Comparison of ENCODE assay signal across 15 cellular contexts in the genomic region with DNA sequence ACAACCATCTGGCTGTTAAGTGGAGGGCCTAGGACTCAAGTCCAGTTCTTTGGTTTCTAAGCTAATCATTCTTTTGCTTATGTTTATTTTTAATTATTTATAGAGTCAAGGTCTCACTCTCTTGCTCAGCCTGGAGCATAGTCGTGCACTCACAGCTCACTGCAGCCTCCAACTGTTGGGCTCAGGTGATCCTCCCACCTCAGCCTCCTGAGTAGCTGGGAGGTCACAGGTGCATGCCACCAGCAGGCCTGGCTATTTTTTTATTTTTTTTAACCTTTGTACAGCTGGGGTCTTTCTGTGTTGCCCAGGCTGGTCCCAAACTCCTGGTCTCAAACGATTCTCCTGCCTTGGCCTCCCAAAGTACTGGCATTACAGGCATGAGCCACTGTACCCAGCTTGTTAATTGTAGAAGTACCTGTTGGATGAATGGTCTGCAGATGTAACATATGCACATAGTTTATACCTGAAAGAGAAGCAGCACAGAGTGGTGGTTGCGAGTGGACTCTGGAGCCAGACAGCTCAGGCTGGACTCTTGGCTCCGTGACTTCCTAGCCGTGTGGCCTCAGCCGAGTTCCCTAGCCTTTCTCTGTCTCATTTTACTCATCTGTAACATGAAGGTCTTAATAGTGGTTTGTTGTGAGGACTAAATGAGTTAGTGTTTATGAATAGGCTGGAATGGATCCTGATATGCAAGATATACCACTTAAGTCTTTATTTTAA.
A peak's percentile ranks its signal among the peaks of the same experiment; 100 is the strongest.
DNase-seq lines count a peak whose midpoint lies in the region; ATAC-seq, FAIRE-seq and TF ChIP-seq lines count a peak whose summit lies in the region.
"Had no signal": no experiment of that assay in that cellular context is flagged by ENCODE, and none has a peak within 500 bp of the region (broad histone marks: within the 10 kb centered on the region; RNA-seq: fewer than 3 reads in every experiment).

No MANE protein-coding gene starts in this region.

- no peak overlapping the region for H3K4me3 Mint-ChIP-seq in T-helper 17 cell
- H3K4me3 Mint-ChIP-seq in stimulated activated memory B cell treated with anti-CD40 and anti-IgM and Interleukin-4, amounts not matched to agents 10 μg/mL and 1 μg/mL and 100 μg/mL, for 72 hours = no peak overlapping the region
- no peak overlapping the region for H3K4me3 Mint-ChIP-seq in activated CD4-positive, alpha-beta memory T cell treated with anti-CD3 and anti-CD28 coated beads, Interleukin-2, amount 10 ng/mL, durations not matched to agents 7 days and 5 days
- H3K4me3 Mint-ChIP-seq: CD8-positive, alpha-beta memory T cell; IgD-negative memory B cell had no signal

- TF ChIP-seq CTCF in right lobe of liver (IDR thresholded peaks at IDR 0.05) = no peak

- no peak for TF ChIP-seq POLR2A in right lobe of liver (IDR thresholded peaks at IDR 0.05)

- no peaks in the 10 kb centered on the region for H3K27me3 ChIP-seq in right lobe of liver

- peak overlapping the region; percentile 19 for H3K27ac Mint-ChIP-seq in T-helper 17 cell
- peak overlapping the region; percentile 79 for H3K27ac Mint-ChIP-seq in stimulated activated memory B cell treated with anti-CD40 and anti-IgM and Interleukin-4, amounts not matched to agents 10 μg/mL and 1 μg/mL and 100 μg/mL, for 72 hours
- H3K27ac Mint-ChIP-seq in activated CD4-positive, alpha-beta memory T cell treated with anti-CD3 and anti-CD28 coated beads, Interleukin-2, amount 10 ng/mL, durations not matched to agents 7 days and 5 days = no peak overlapping the region

- no peaks in the 10 kb centered on the region for H3K36me3 ChIP-seq in right lobe of liver

- ATAC-seq in T-helper 17 cell (no peak), right lobe of liver (peak; percentile 64 to 80 (median 70)), GM18868 (IDR thresholded peaks at IDR 0.05; ENCODE audit: unreplicated experiment) (no peak)
- ATAC-seq in stimulated activated memory B cell treated with anti-CD40 and anti-IgM and Interleukin-4, amounts not matched to agents 10 μg/mL and 1 μg/mL and 100 μg/mL, for 72 hours = no peak

- no peak for FAIRE-seq in RCC 7860 (lab: Jason Lieb, UNC)

- peaks cover 0 to 20% (median 0%) of the 10 kb centered on the region in 4 donors for H3K4me1 ChIP-seq in right lobe of liver

- intact Hi-C loops in right lobe of liver (cut with DNase I) = no loop called here

- peaks cover 3% of the 10 kb centered on the region for H3K36me3 Mint-ChIP-seq in T-helper 17 cell (ENCODE audit: low read depth)
- H3K36me3 Mint-ChIP-seq in stimulated activated memory B cell treated with anti-CD40 and anti-IgM and Interleukin-4, amounts not matched to agents 10 μg/mL and 1 μg/mL and 100 μg/mL, for 72 hours = peaks cover 33% of the 10 kb centered on the region
- H3K36me3 Mint-ChIP-seq in activated CD4-positive, alpha-beta memory T cell treated with anti-CD3 and anti-CD28 coated beads, Interleukin-2, amount 10 ng/mL, durations not matched to agents 7 days and 5 days (ENCODE audit: low read depth) = no peaks in the 10 kb centered on the region

- no peak overlapping the region for H3K4me3 ChIP-seq in right lobe of liver

- 56% methylated on average over 6 of the region's 6 CpGs for WGBS in right lobe of liver (ENCODE audit: insufficient coverage, low coverage, low lambda C conversion rate, missing lambda C conversion rate)

- POLR2A ChIA-PET in activated CD4-positive, alpha-beta memory T cell treated with anti-CD3 and anti-CD28 coated beads, Interleukin-2, amount 10 ng/mL, durations not matched to agents 7 days and 5 days (lab: Charles Lee) = no interaction called here

- H3K9me3 ChIP-seq in T-helper 17 cell (ENCODE audit: control insufficient read depth, low read length, poor library complexity, severe bottlenecking) (no peaks in the 10 kb centered on the region), right lobe of liver (no peaks in the 10 kb centered on the region)
- H3K9me3 ChIP-seq: Caco-2 had no signal

- no peaks in the 10 kb centered on the region for H3K9me3 Mint-ChIP-seq in stimulated activated memory B cell treated with anti-CD40 and anti-IgM and Interleukin-4, amounts not matched to agents 10 μg/mL and 1 μg/mL and 100 μg/mL, for 72 hours
- H3K9me3 Mint-ChIP-seq in activated CD4-positive, alpha-beta memory T cell treated with anti-CD3 and anti-CD28 coated beads, Interleukin-2, amount 10 ng/mL, durations not matched to agents 7 days and 5 days = no peaks in the 10 kb centered on the region
- H3K9me3 Mint-ChIP-seq: CD8-positive, alpha-beta memory T cell; H9 had no signal

- peaks cover 15% of the 10 kb centered on the region for H3K4me1 Mint-ChIP-seq in T-helper 17 cell
- H3K4me1 Mint-ChIP-seq in stimulated activated memory B cell treated with anti-CD40 and anti-IgM and Interleukin-4, amounts not matched to agents 10 μg/mL and 1 μg/mL and 100 μg/mL, for 72 hours = peaks cover 57% of the 10 kb centered on the region
- H3K4me1 Mint-ChIP-seq in activated CD4-positive, alpha-beta memory T cell treated with anti-CD3 and anti-CD28 coated beads, Interleukin-2, amount 10 ng/mL, durations not matched to agents 7 days and 5 days = no peaks in the 10 kb centered on the region

- CTCF ChIA-PET in activated CD4-positive, alpha-beta memory T cell treated with anti-CD3 and anti-CD28 coated beads, Interleukin-2, amount 10 ng/mL, durations not matched to agents 7 days and 5 days (lab: Charles Lee) = no interaction called here

- H3K27ac ChIP-seq in right lobe of liver = no peak overlapping the region
- H3K27ac ChIP-seq: 22Rv1 had no signal

- DNase-seq in DMS53 (lab: John Stamatoyannopoulos, UW) = peak; percentile 11
- no peak for DNase-seq in DMS53 treated with DMSO at 0.1 percent for 48 hours (lab: John Stamatoyannopoulos, UW; ENCODE audit: unreplicated experiment)
- no peak for DNase-seq in T-helper 17 cell
- no peak for DNase-seq in right lobe of liver
- no peak for DNase-seq in activated CD4-positive, alpha-beta memory T cell treated with anti-CD3 and anti-CD28 coated beads, Interleukin-2, amount 10 ng/mL, durations not matched to agents 7 days and 5 days
- DNase-seq in RCC 7860 (ENCODE audit: low spot score) = no peak
- DNase-seq: AML-193; Caco-2; CD8-positive, alpha-beta memory T cell; GOT3; H9 had no signal

- H3K27me3 Mint-ChIP-seq in T-helper 17 cell = no peaks in the 10 kb centered on the region
- no peaks in the 10 kb centered on the region for H3K27me3 Mint-ChIP-seq in stimulated activated memory B cell treated with anti-CD40 and anti-IgM and Interleukin-4, amounts not matched to agents 10 μg/mL and 1 μg/mL and 100 μg/mL, for 72 hours
- H3K27me3 Mint-ChIP-seq in activated CD4-positive, alpha-beta memory T cell treated with anti-CD3 and anti-CD28 coated beads, Interleukin-2, amount 10 ng/mL, durations not matched to agents 7 days and 5 days = no peaks in the 10 kb centered on the region
- H3K27me3 Mint-ChIP-seq: CD8-positive, alpha-beta memory T cell; IgD-negative memory B cell had no signal

Comparison
In these comparisons a context has a peak if more than half of its experiments do, and no peak if none do; other contexts are left out.
1. ATAC-seq: peak in right lobe of liver (4 of 4); none in T-helper 17 cell (single experiment), stimulated activated memory B cell treated with anti-CD40 and anti-IgM and Interleukin-4, amounts not matched to agents 10 μg/mL and 1 μg/mL and 100 μg/mL, for 72 hours (single experiment) and GM18868 (single experiment).